In genomic region chr20:43631598-43631997, GRCh38 we compare ENCODE assay signal across 15 cellular contexts. TPM values are rescaled to one million over a fixed set of nuclear protein-coding genes. Genes with fewer than 3 reads are reported as not detected.
DNase-seq lines count a peak whose midpoint lies in the region; ATAC-seq and TF ChIP-seq lines count a peak whose summit lies in the region.
"Had no signal": no experiment of that assay in that cellular context is flagged by ENCODE, and none has a peak within 500 bp of the region (broad histone marks: within the 10 kb centered on the region; RNA-seq: fewer than 3 reads in every experiment).

No MANE protein-coding gene starts in this region.

- H3K9me3 Mint-ChIP-seq in central memory CD8-positive, alpha-beta T cell = no peaks in the 10 kb centered on the region
- H3K9me3 Mint-ChIP-seq in nephron progenitor cell = no peaks in the 10 kb centered on the region
- H3K9me3 Mint-ChIP-seq: CD8-positive, alpha-beta T cell; H9 had no signal

- no peak overlapping the region for H3K4me3 ChIP-seq in cardiac muscle cell
- no peak overlapping the region for H3K4me3 ChIP-seq in RWPE2 (ENCODE audit: severe bottlenecking)
- H3K4me3 ChIP-seq: BLaER1 treated with 17β-estradiol and CSF1 and Interleukin-3, amounts not matched to agents 10 nM and 100 nM; GM12878 had no signal

- no peaks in the 10 kb centered on the region for H3K4me1 Mint-ChIP-seq in central memory CD8-positive, alpha-beta T cell
- H3K4me1 Mint-ChIP-seq in nephron progenitor cell = no peaks in the 10 kb centered on the region
- H3K4me1 Mint-ChIP-seq: B cell, H9 had no signal

- H3K36me3 Mint-ChIP-seq in central memory CD8-positive, alpha-beta T cell (ENCODE audit: insufficient read depth) = peaks cover 19% of the 10 kb centered on the region
- peaks cover 67% of the 10 kb centered on the region for H3K36me3 Mint-ChIP-seq in nephron progenitor cell (ENCODE audit: low read depth)

- peak overlapping the region; percentile 55 for H3K27ac Mint-ChIP-seq in central memory CD8-positive, alpha-beta T cell (ENCODE audit: low read depth)
- peak overlapping the region; percentile 25 for H3K27ac Mint-ChIP-seq in nephron progenitor cell
- H3K27ac Mint-ChIP-seq: B cell; CD8-positive, alpha-beta T cell; H9 had no signal

- H3K27me3 ChIP-seq in cardiac muscle cell (no peaks in the 10 kb centered on the region), RWPE2 (ENCODE audit: insufficient read depth, poor library complexity, severe bottlenecking) (no peaks in the 10 kb centered on the region)
- H3K27me3 ChIP-seq: BLaER1 treated with 17β-estradiol and CSF1 and Interleukin-3, amounts not matched to agents 10 nM and 100 nM had no signal

- intact Hi-C loops in Right ventricle myocardium inferior (cut with DNase I) = no loop called here

- H3K4me1 ChIP-seq in cardiac muscle cell (ENCODE audit: low read depth) (no peaks in the 10 kb centered on the region), RWPE2 (ENCODE audit: insufficient read depth, poor library complexity, severe bottlenecking) (no peaks in the 10 kb centered on the region)
- H3K4me1 ChIP-seq: BLaER1 treated with 17β-estradiol and CSF1 and Interleukin-3, amounts not matched to agents 10 nM and 100 nM had no signal

- no peak for DNase-seq in cardiac muscle cell (ENCODE audit: low read depth in 1 of 2, low spot score in 1 of 2)
- no peak for DNase-seq in Right ventricle myocardium inferior (ENCODE audit: missing footprints)
- DNase-seq in RWPE2 (ENCODE audit: low spot score) = peak; percentile 46
- DNase-seq in central memory CD8-positive, alpha-beta T cell (ENCODE audit: low spot score in 2 of 2) = no peak
- DNase-seq in nephron progenitor cell = no peak
- DNase-seq in NOMO-1 treated with dmso at 0.1 percent for 144 hours (lab: John Stamatoyannopoulos, UW; ENCODE audit: unreplicated experiment) = no peak
- DNase-seq: Calu3; CD8-positive, alpha-beta T cell; DND-41; EL; H9 had no signal

- no peaks in the 10 kb centered on the region for H3K27me3 Mint-ChIP-seq in central memory CD8-positive, alpha-beta T cell
- H3K27me3 Mint-ChIP-seq in nephron progenitor cell (ENCODE audit: low read depth, poor library complexity) = peaks cover 3% of the 10 kb centered on the region
- H3K27me3 Mint-ChIP-seq: B cell had no signal

- H3K4me3 Mint-ChIP-seq in central memory CD8-positive, alpha-beta T cell = no peak overlapping the region
- H3K4me3 Mint-ChIP-seq in nephron progenitor cell = no peak overlapping the region
- H3K4me3 Mint-ChIP-seq: B cell; CD8-positive, alpha-beta T cell; H9 had no signal

- no peak for ATAC-seq in Right ventricle myocardium inferior
- no peak for ATAC-seq in RWPE2 (ENCODE audit: low read depth)
- no peak for ATAC-seq in central memory CD8-positive, alpha-beta T cell (replicated peaks; ENCODE audit: extremely low read depth, poor library complexity, severe bottlenecking)
- ATAC-seq in GM18517 (IDR thresholded peaks at IDR 0.05; ENCODE audit: unreplicated experiment) = no peak
- ATAC-seq: CD8-positive, alpha-beta T cell; GM12878 had no signal

- H3K9me3 ChIP-seq in cardiac muscle cell (ENCODE audit: low read depth) (no peaks in the 10 kb centered on the region), RWPE2 (ENCODE audit: severe bottlenecking) (no peaks in the 10 kb centered on the region)
- H3K9me3 ChIP-seq: BLaER1 treated with 17β-estradiol and CSF1 and Interleukin-3, amounts not matched to agents 10 nM and 100 nM had no signal

- TF ChIP-seq CTCF in cardiac muscle cell (IDR thresholded peaks at IDR 0.05; ENCODE audit: low read depth, low read length) = no peak
- no peak for TF ChIP-seq CTCF in RWPE2 (IDR thresholded peaks at IDR 0.05; ENCODE audit: poor library complexity, severe bottlenecking)
- no peak for TF ChIP-seq CTCF in nephron progenitor cell (IDR thresholded peaks at IDR 0.05)

- H3K36me3 ChIP-seq in cardiac muscle cell = peaks cover 31% of the 10 kb centered on the region
- peaks cover 53% of the 10 kb centered on the region for H3K36me3 ChIP-seq in RWPE2 (ENCODE audit: low read depth)

- peak overlapping the region; percentile 23 for H3K27ac ChIP-seq in cardiac muscle cell
- no peak overlapping the region for H3K27ac ChIP-seq in RWPE2 (ENCODE audit: poor library complexity, severe bottlenecking)
- H3K27ac ChIP-seq: BLaER1 treated with 17β-estradiol and CSF1 and Interleukin-3, amounts not matched to agents 10 nM and 100 nM had no signal

RNA-seq across cellular contexts. Expression of gene MYBL2, which starts 35.3 kb away (rescaled TPM):
- total RNA-seq in cardiac muscle cell = 17.8 and 30.6 TPM in 2 replicates
- polyA plus RNA-seq in cardiac muscle cell = 27.3 and 63.1 TPM in 2 replicates
- 1.4 TPM for total RNA-seq in Right ventricle myocardium inferior

RNA-seq across cellular contexts. Expression of gene IFT52, which starts 40.9 kb away (rescaled TPM):
- total RNA-seq in cardiac muscle cell = 19.1 and 20.6 TPM in 2 replicates
- polyA plus RNA-seq in cardiac muscle cell = 26.4 and 40.3 TPM in 2 replicates
- 6.5 TPM for total RNA-seq in Right ventricle myocardium inferior
